In genomic region chr16:65249768-65250167, GRCh38 we compare ENCODE assay signal across 16 cellular contexts.
A peak's percentile ranks its signal among the peaks of the same experiment; 100 is the strongest.
DNase-seq lines count a peak whose midpoint lies in the region; ATAC-seq, FAIRE-seq and TF ChIP-seq lines count a peak whose summit lies in the region.
"Had no signal": no experiment of that assay in that cellular context is flagged by ENCODE, and none has a peak within 500 bp of the region (broad histone marks: within the 10 kb centered on the region; RNA-seq: fewer than 3 reads in every experiment).

No MANE protein-coding gene starts in this region.

- H3K9me3 ChIP-seq in liver (ENCODE audit: control insufficient read depth in 4 of 4, low read length in 3 of 4) (no peaks in the 10 kb centered on the region), HepG2 (ENCODE audit: low read length) (no peaks in the 10 kb centered on the region), hepatocyte (ENCODE audit: low read depth) (no peaks in the 10 kb centered on the region), osteoblast (ENCODE audit: low read depth, low read length) (no peaks in the 10 kb centered on the region)
- H3K9me3 ChIP-seq in CD8-positive, alpha-beta T cell (ENCODE audit: low read length) = no peaks in the 10 kb centered on the region

- H3K9me2 ChIP-seq in hepatocyte (replicated peaks; ENCODE audit: insufficient read depth) = no peaks in the 10 kb centered on the region

- H3K27ac ChIP-seq in liver (ENCODE audit: low read depth in 1 of 2, low read length in 2 of 2) (no peak overlapping the region), HepG2 (ENCODE audit: extremely low read length, insufficient read depth, low read length) (no peak overlapping the region), hepatocyte (peak overlapping the region; percentile 65), osteoblast (ENCODE audit: low read depth, low read length) (peak overlapping the region; percentile 62)
- no peak overlapping the region for H3K27ac ChIP-seq in CD8-positive, alpha-beta T cell (ENCODE audit: low read depth, low read length)
- H3K27ac ChIP-seq: 22Rv1 had no signal

- no peak overlapping the region for H3K9ac ChIP-seq in liver (ENCODE audit: low read depth in 1 of 2, low read length in 2 of 2)
- no peak overlapping the region for H3K9ac ChIP-seq in HepG2 (ENCODE audit: insufficient read depth, low read depth, low read length)

- ATAC-seq in HepG2 = no peak
- no peak for ATAC-seq in CD8-positive, alpha-beta T cell
- no peak for ATAC-seq in GM18868 (IDR thresholded peaks at IDR 0.05; ENCODE audit: unreplicated experiment)
- ATAC-seq: naive thymus-derived CD8-positive, alpha-beta T cell; T-helper 17 cell had no signal

- TF ChIP-seq POLR2A in HepG2 (IDR thresholded peaks at IDR 0.05; ENCODE audit: insufficient read depth in 1 of 2, low read depth in 2 of 2, low read length in 2 of 2) = no peak

- H3K9me3 Mint-ChIP-seq in CD8-positive, alpha-beta T cell = peaks cover 9% of the 10 kb centered on the region

- POLR2A ChIA-PET in HepG2 (lab: Yijun Ruan, JAX) = no interaction called here
- POLR2A ChIA-PET in CD8-positive, alpha-beta T cell (lab: Charles Lee) = no interaction called here

- H2AFZ ChIP-seq in HepG2 (ENCODE audit: low read length) (no peak overlapping the region), hepatocyte (peak overlapping the region; percentile 6), osteoblast (ENCODE audit: low read length) (peak overlapping the region; percentile 88)

- no peak overlapping the region for H3K4me3 ChIP-seq in liver (ENCODE audit: low read depth in 1 of 3, low read length in 3 of 3)
- no peak overlapping the region for H3K4me3 ChIP-seq in HepG2 (replicated peaks in 1 of 3; ENCODE audit: insufficient read depth in 1 of 3, low read depth in 2 of 3, low read length in 3 of 3)
- no peak overlapping the region for H3K4me3 ChIP-seq in hepatocyte
- H3K4me3 ChIP-seq in osteoblast (ENCODE audit: insufficient read depth, low read length) = no peak overlapping the region
- H3K4me3 ChIP-seq in CD8-positive, alpha-beta T cell (ENCODE audit: low read depth, low read length) = no peak overlapping the region

- H3K4me1 ChIP-seq in liver (ENCODE audit: control insufficient read depth in 4 of 4, insufficient read depth in 4 of 4, low read length in 3 of 4) (no peaks in the 10 kb centered on the region), HepG2 (ENCODE audit: insufficient read depth, low read length) (no peaks in the 10 kb centered on the region), hepatocyte (ENCODE audit: insufficient read depth) (no peaks in the 10 kb centered on the region), osteoblast (ENCODE audit: insufficient read depth, low read length) (peaks cover 9% of the 10 kb centered on the region)
- H3K4me1 ChIP-seq in CD8-positive, alpha-beta T cell (ENCODE audit: insufficient read depth, low read length) = no peaks in the 10 kb centered on the region

- WGBS in liver = 39% methylated on average over 8 of the region's 8 CpGs
- 1% methylated on average over 6 of the region's 8 CpGs for WGBS in HepG2 (ENCODE audit: low lambda C conversion rate)
- WGBS in hepatocyte (ENCODE audit: low lambda C conversion rate, missing lambda C conversion rate) = 47% methylated on average over 8 of the region's 8 CpGs

- no peaks in the 10 kb centered on the region for H4K20me1 ChIP-seq in HepG2 (ENCODE audit: insufficient read depth, low read length)
- no peaks in the 10 kb centered on the region for H4K20me1 ChIP-seq in hepatocyte (ENCODE audit: insufficient read depth, poor library complexity, severe bottlenecking)
- no peaks in the 10 kb centered on the region for H4K20me1 ChIP-seq in osteoblast (ENCODE audit: insufficient read depth, low read length)

- CTCF ChIA-PET in HepG2 (lab: Yijun Ruan, JAX; ENCODE audit: low intra/inter-chr PET ratio, low total read pairs) = no interaction called here
- CTCF ChIA-PET in CD8-positive, alpha-beta T cell (lab: Charles Lee) = interaction anchor here (1.6 kb wide), 1 partner anchor 18 kb away, joined by 3 read pairs; no protein-coding TSS in a partner anchor

- no TSS peak for BruUV-seq in HepG2 (replicated peaks; lab: Mats Ljungman, UMichigan)

- intact Hi-C loops in HepG2 (cut with micrococcal nuclease; ENCODE audit: unreplicated experiment) = no loop called here
- intact Hi-C loops in CD8-positive, alpha-beta T cell (cut with DNase I, micrococcal nuclease) = no loop called here

- TF ChIP-seq CTCF in liver (IDR thresholded peaks at IDR 0.05; ENCODE audit: low read depth, low read length, missing input control) (no peak), HepG2 (CRISPR knock-in tag; IDR thresholded peaks at IDR 0.05) (no peak), hepatocyte (IDR thresholded peaks at IDR 0.05; ENCODE audit: poor library complexity) (no peak), osteoblast (IDR thresholded peaks at IDR 0.05; ENCODE audit: extremely low read depth, low read depth, low read length) (no peak)
- TF ChIP-seq CTCF in CD8-positive, alpha-beta T cell (IDR thresholded peaks at IDR 0.05) = no peak

- no peak overlapping the region for H3K27ac Mint-ChIP-seq in CD8-positive, alpha-beta T cell
- H3K27ac Mint-ChIP-seq: activated naive CD8-positive, alpha-beta T cell; naive thymus-derived CD8-positive, alpha-beta T cell; stimulated activated naive CD8-positive, alpha-beta T cell treated with anti-CD3 and anti-CD28 coated beads, Interleukin-15, Interleukin-2, amounts not matched to agents 100 ng/mL and 50 ng/mL, for 24 hours; T-helper 17 cell had no signal

- TF ChIP-seq EP300 in HepG2 (IDR thresholded peaks at IDR 0.05; ENCODE audit: low read depth in 2 of 2, low read length in 2 of 2) (no peak), HepG2 (CRISPR knock-in tag; IDR thresholded peaks at IDR 0.05; ENCODE audit: borderline replicate concordance) (no peak)

- H3K4me2 ChIP-seq in HepG2 (ENCODE audit: low read depth, low read length) (no peak overlapping the region), hepatocyte (no peak overlapping the region), osteoblast (ENCODE audit: insufficient read depth, low read length) (peak overlapping the region; percentile 54)

- no peak for FAIRE-seq in HepG2 (lab: Jason Lieb, UNC)

- DNase-seq in HepG2 (ENCODE audit: low spot score) = no peak
- DNase-seq in hepatocyte (ENCODE audit: low spot score) = peak; percentile 51
- peak; percentile 74 for DNase-seq in osteoblast (ENCODE audit: insufficient read length, low spot score, missing footprints)
- DNase-seq in CD8-positive, alpha-beta T cell = no peak
- DNase-seq in ACHN = no peak
- no peak for DNase-seq in activated CD4-positive, alpha-beta T cell treated with anti-CD3 and anti-CD28 coated beads for 1 hour
- DNase-seq: effector CD4-positive, alpha-beta T cell; KG1; naive thymus-derived CD8-positive, alpha-beta T cell; NCI-H2107; T-helper 17 cell had no signal

- H3K4me1 Mint-ChIP-seq in CD8-positive, alpha-beta T cell (ENCODE audit: low read depth) = no peaks in the 10 kb centered on the region
- H3K4me1 Mint-ChIP-seq: naive thymus-derived CD8-positive, alpha-beta T cell; T-helper 17 cell had no signal

- H3K79me2 ChIP-seq in HepG2 (ENCODE audit: insufficient read depth, low read length) (no peaks in the 10 kb centered on the region), hepatocyte (no peaks in the 10 kb centered on the region), osteoblast (ENCODE audit: insufficient read depth, low read length) (no peaks in the 10 kb centered on the region)

- H3K4me3 Mint-ChIP-seq in CD8-positive, alpha-beta T cell = no peak overlapping the region
- H3K4me3 Mint-ChIP-seq: activated naive CD8-positive, alpha-beta T cell; naive thymus-derived CD8-positive, alpha-beta T cell; stimulated activated naive CD8-positive, alpha-beta T cell treated with anti-CD3 and anti-CD28 coated beads, Interleukin-15, Interleukin-2, amounts not matched to agents 100 ng/mL and 50 ng/mL, for 24 hours; T-helper 17 cell had no signal

- H3K36me3 Mint-ChIP-seq in CD8-positive, alpha-beta T cell = no peaks in the 10 kb centered on the region
- H3K36me3 Mint-ChIP-seq: activated naive CD8-positive, alpha-beta T cell; naive thymus-derived CD8-positive, alpha-beta T cell had no signal

- no peaks in the 10 kb centered on the region for H3K27me3 Mint-ChIP-seq in CD8-positive, alpha-beta T cell (ENCODE audit: low read depth)
- H3K27me3 Mint-ChIP-seq: activated naive CD8-positive, alpha-beta T cell; naive thymus-derived CD8-positive, alpha-beta T cell; stimulated activated naive CD8-positive, alpha-beta T cell treated with anti-CD3 and anti-CD28 coated beads, Interleukin-15, Interleukin-2, amounts not matched to agents 100 ng/mL and 50 ng/mL, for 24 hours; T-helper 17 cell had no signal

- TF ChIP-seq RAD21 in liver (IDR thresholded peaks at IDR 0.05) = peak in 1 of 2 donors; percentile 33
- TF ChIP-seq RAD21 in HepG2 (CRISPR knock-in tag; IDR thresholded peaks at IDR 0.05) = no peak

- H3K36me3 ChIP-seq in liver (ENCODE audit: control insufficient read depth in 4 of 4, insufficient read depth in 3 of 4, low read depth in 1 of 4, low read length in 3 of 4) (no peaks in the 10 kb centered on the region), HepG2 (replicated peaks in 1 of 2; ENCODE audit: control insufficient read depth in 1 of 2, insufficient read depth in 2 of 2, low read length in 2 of 2) (no peaks in the 10 kb centered on the region), hepatocyte (replicated peaks; ENCODE audit: insufficient read depth, low read depth) (no peaks in the 10 kb centered on the region), osteoblast (ENCODE audit: insufficient read depth, low read length) (no peaks in the 10 kb centered on the region)
- no peaks in the 10 kb centered on the region for H3K36me3 ChIP-seq in CD8-positive, alpha-beta T cell (ENCODE audit: insufficient read depth, low read length)

- H3K27me3 ChIP-seq in liver (ENCODE audit: control insufficient read depth in 4 of 4, insufficient read depth in 4 of 4, low read length in 3 of 4) (peaks cover 0 to 2% (median 0%) of the 10 kb centered on the region in 4 donors), HepG2 (ENCODE audit: control insufficient read depth in 1 of 2, insufficient read depth in 2 of 2, low read length in 2 of 2) (no peaks in the 10 kb centered on the region), hepatocyte (no peaks in the 10 kb centered on the region), osteoblast (ENCODE audit: insufficient read depth, low read length) (no peaks in the 10 kb centered on the region)
- H3K27me3 ChIP-seq in CD8-positive, alpha-beta T cell (ENCODE audit: insufficient read depth, low read length) = no peaks in the 10 kb centered on the region

- in situ Hi-C loops in HepG2 (cut with HindIII; ENCODE audit: extremely low pct_ligation_motif_present, low pct_unique_long_range_greater_than_20kb) (no loop called here), ACHN (cut with HindIII; ENCODE audit: low pct_ligation_motif_present, low pct_unique_long_range_greater_than_20kb, low sequenced_read_pairs) (no loop called here)

TF ChIP-seq in liver, 16 proteins besides CTCF, POLR2A, EP300 and RAD21 (continues in another document):
- TF ChIP-seq ATF3 (IDR thresholded peaks at IDR 0.05) = no peak

TF ChIP-seq in HepG2, 621 proteins besides CTCF, POLR2A, EP300 and RAD21 (continues in another document):
- TF ChIP-seq PAF1 (CRISPR knock-in tag; IDR thresholded peaks at IDR 0.05) (no peak), ZNF589 (CRISPR knock-in tag; conservative IDR thresholded peaks at IDR 0.05) (no peak), ZNF576 (CRISPR knock-in tag; IDR thresholded peaks at IDR 0.05) (no peak)

Comparison
In these comparisons a context has a peak if more than half of its experiments do, and no peak if none do; other contexts are left out.
1. H3K27ac ChIP-seq: peak in hepatocyte (single experiment) and osteoblast (single experiment); none in liver (0 of 2), HepG2 (single experiment) and CD8-positive, alpha-beta T cell (single experiment).
2. DNase-seq: peak in hepatocyte (single experiment) and osteoblast (single experiment); none in HepG2 (single experiment), CD8-positive, alpha-beta T cell (0 of 7), ACHN (single experiment) and activated CD4-positive, alpha-beta T cell treated with anti-CD3 and anti-CD28 coated beads for 1 hour (single experiment).